16 cellular contexts compared by ENCODE assay signal in the genomic region with DNA sequence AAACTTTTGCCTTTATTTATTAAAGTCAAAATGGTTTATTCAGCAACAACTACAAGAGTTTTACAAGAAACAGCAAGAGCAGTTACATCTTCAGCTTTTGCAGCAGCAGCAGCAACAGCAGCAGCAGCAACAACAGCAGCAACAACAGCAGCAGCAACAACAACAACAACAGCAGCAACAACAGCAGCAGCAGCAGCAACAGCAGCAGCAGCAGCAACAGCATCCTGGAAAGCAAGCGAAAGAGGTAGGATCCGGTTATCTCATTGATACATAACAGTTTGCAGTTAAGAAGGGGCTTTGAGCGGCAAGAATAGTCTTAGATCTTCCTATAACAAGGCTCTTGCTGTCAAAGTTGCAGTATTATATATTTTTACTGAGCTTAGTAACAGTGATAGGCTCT.
DNase-seq lines count a peak whose midpoint lies in the region; ATAC-seq and TF ChIP-seq lines count a peak whose summit lies in the region.
"Had no signal": no experiment of that assay in that cellular context is flagged by ENCODE, and none has a peak within 500 bp of the region (broad histone marks: within the 10 kb centered on the region; RNA-seq: fewer than 3 reads in every experiment).

No MANE protein-coding gene starts in this region.

- TF ChIP-seq EP300 in neural cell (conservative IDR thresholded peaks at IDR 0.05; ENCODE audit: poor library complexity, severe bottlenecking) (no peak), gastroesophageal sphincter (IDR thresholded peaks at IDR 0.05) (no peak)

- H3K36me3 ChIP-seq in HUES48 (ENCODE audit: control insufficient read depth, insufficient read depth, low read length) (no peaks in the 10 kb centered on the region), neural cell (ENCODE audit: insufficient read depth, low read length) (no peaks in the 10 kb centered on the region), gastroesophageal sphincter (peaks cover 0 to 28% of the 10 kb centered on the region in 2 donors)

- H3K9me3 Mint-ChIP-seq in brain, result no peaks in the 10 kb centered on the region
- no peaks in the 10 kb centered on the region for H3K9me3 Mint-ChIP-seq in activated naive CD8-positive, alpha-beta T cell treated with anti-CD3 and anti-CD28 coated beads, Interleukin-2, amount 50 U/mL, for 24 hours

- H3K4me1 ChIP-seq in HUES48 (ENCODE audit: control insufficient read depth, insufficient read depth, low read length) (peaks cover 42% of the 10 kb centered on the region), gastroesophageal sphincter (no peaks in the 10 kb centered on the region)
- H3K4me1 ChIP-seq: A549 had no signal

- ATAC-seq in activated naive CD8-positive, alpha-beta T cell treated with anti-CD3 and anti-CD28 coated beads, Interleukin-2, amount 50 U/mL, for 24 hours, result no peak
- ATAC-seq in GM19455 (IDR thresholded peaks at IDR 0.05; ENCODE audit: unreplicated experiment) (no peak), gastroesophageal sphincter (no peak)
- ATAC-seq: A549 had no signal

- no peak overlapping the region for H2AFZ ChIP-seq in neural cell (ENCODE audit: low read depth, low read length)

- no peaks in the 10 kb centered on the region for H3K79me2 ChIP-seq in neural cell (replicated peaks; ENCODE audit: insufficient read depth, low read length)

- TF ChIP-seq CTCF in brain (conservative IDR thresholded peaks at IDR 0.05) (no peak), neural cell (IDR thresholded peaks at IDR 0.05; ENCODE audit: poor library complexity, severe bottlenecking) (no peak), gastroesophageal sphincter (IDR thresholded peaks at IDR 0.05) (no peak)

- H3K9me3 ChIP-seq in HUES48 (ENCODE audit: control insufficient read depth, insufficient read depth, low read length), result no peaks in the 10 kb centered on the region
- no peaks in the 10 kb centered on the region for H3K9me3 ChIP-seq in neural cell (ENCODE audit: low read length)
- no peaks in the 10 kb centered on the region for H3K9me3 ChIP-seq in gastroesophageal sphincter
- H3K9me3 ChIP-seq: A549 had no signal

- WGBS in gastroesophageal sphincter (ENCODE audit: low coverage in 1 of 2), 2 donors, result 93 to 100% methylated on average over 2 to 3 of the region's 3 CpGs

- H3K27me3 ChIP-seq in HUES48 (ENCODE audit: control insufficient read depth, insufficient read depth, low read length), result no peaks in the 10 kb centered on the region
- H3K27me3 ChIP-seq in neural cell (ENCODE audit: insufficient read depth, low read depth, low read length), result no peaks in the 10 kb centered on the region
- no peaks in the 10 kb centered on the region for H3K27me3 ChIP-seq in gastroesophageal sphincter

- TF ChIP-seq POLR2A in gastroesophageal sphincter (IDR thresholded peaks at IDR 0.05), result no peak

- no peaks in the 10 kb centered on the region for H4K20me1 ChIP-seq in neural cell (ENCODE audit: insufficient read depth)

- H3K4me3 ChIP-seq in HUES48 (ENCODE audit: low read depth, low read length) (0 out of 2 replicates have a peak overlapping the region, but pooled peaks have one; percentile 2), neural cell (ENCODE audit: low read length) (no peak overlapping the region), gastroesophageal sphincter (no peak overlapping the region)
- H3K4me3 ChIP-seq: A549 had no signal

- DNase-seq in ELF-1 (ENCODE audit: low read depth, low spot score), result peak; percentile 15
- DNase-seq in activated naive CD8-positive, alpha-beta T cell treated with anti-CD3 and anti-CD28 coated beads, Interleukin-2, amount 50 U/mL, for 24 hours, result no peak
- no peak for DNase-seq in stimulated activated CD8-positive, alpha-beta memory T cell treated with anti-CD3 and anti-CD28 coated beads, Interleukin-4, amount 100 ng/mL, for 48 hours
- DNase-seq: DND-41; KBM-7; MV-4-11; NCI-H524; NK-92 treated with Interleukin-12 subunit alpha and Interleukin-12 subunit beta, amount 100 ng/mL, for 24 hours had no signal

- H3K27ac ChIP-seq in HUES48 (ENCODE audit: low read depth, low read length), result peak overlapping the region; percentile 70
- peak overlapping the region; percentile 13 for H3K27ac ChIP-seq in neural cell (ENCODE audit: low read length)
- no peak overlapping the region for H3K27ac ChIP-seq in gastroesophageal sphincter
- H3K27ac ChIP-seq: A549, HL-60, RWPE1 had no signal

- peak overlapping the region in 4 of 5 experiments; percentile 21 to 90 (median 66) for H3K27ac Mint-ChIP-seq in brain
- no peak overlapping the region for H3K27ac Mint-ChIP-seq in activated naive CD8-positive, alpha-beta T cell treated with anti-CD3 and anti-CD28 coated beads, Interleukin-2, amount 50 U/mL, for 24 hours

- peaks cover 54% of the 10 kb centered on the region for H3K4me1 Mint-ChIP-seq in brain
- no peaks in the 10 kb centered on the region for H3K4me1 Mint-ChIP-seq in activated naive CD8-positive, alpha-beta T cell treated with anti-CD3 and anti-CD28 coated beads, Interleukin-2, amount 50 U/mL, for 24 hours

- H3K4me3 Mint-ChIP-seq in brain, result peak overlapping the region; percentile 23 to 67 (median 60)
- no peak overlapping the region for H3K4me3 Mint-ChIP-seq in activated naive CD8-positive, alpha-beta T cell treated with anti-CD3 and anti-CD28 coated beads, Interleukin-2, amount 50 U/mL, for 24 hours

- no peak for TF ChIP-seq RAD21 in neural cell (conservative IDR thresholded peaks at IDR 0.05)

- H3K4me2 ChIP-seq in neural cell (ENCODE audit: low read length), result no peak overlapping the region
- H3K4me2 ChIP-seq: A549 had no signal

- peaks cover 4% of the 10 kb centered on the region for H3K27me3 Mint-ChIP-seq in brain
- peaks cover 4% of the 10 kb centered on the region for H3K27me3 Mint-ChIP-seq in activated naive CD8-positive, alpha-beta T cell treated with anti-CD3 and anti-CD28 coated beads, Interleukin-2, amount 50 U/mL, for 24 hours

- H3K9ac ChIP-seq in HUES48 (ENCODE audit: low read depth, low read length), result no peak overlapping the region
- H3K9ac ChIP-seq in neural cell (ENCODE audit: low read length), result no peak overlapping the region

- no peaks in the 10 kb centered on the region for H3K9me2 ChIP-seq in neural cell (ENCODE audit: insufficient read depth, low read length)

- H3K36me3 Mint-ChIP-seq in brain, result no peaks in the 10 kb centered on the region
- no peaks in the 10 kb centered on the region for H3K36me3 Mint-ChIP-seq in activated naive CD8-positive, alpha-beta T cell treated with anti-CD3 and anti-CD28 coated beads, Interleukin-2, amount 50 U/mL, for 24 hours (ENCODE audit: low read depth)

- H3F3A ChIP-seq in neural cell (ENCODE audit: insufficient read depth, low read length, poor library complexity, severe bottlenecking), result peaks cover 5% of the 10 kb centered on the region

TF ChIP-seq in neural cell, 6 proteins besides CTCF, POLR2A, EP300 and RAD21:
- TF ChIP-seq SMC3 (conservative IDR thresholded peaks at IDR 0.05; ENCODE audit: poor library complexity) (no peak), TAF1 (IDR thresholded peaks at IDR 0.05; ENCODE audit: low read depth) (no peak), EZH2 (IDR thresholded peaks at IDR 0.05; ENCODE audit: borderline replicate concordance, insufficient read depth, low read length, poor library complexity, severe bottlenecking) (no peak), MXI1 (conservative IDR thresholded peaks at IDR 0.05; ENCODE audit: poor library complexity, severe bottlenecking) (no peak), POLR2AphosphoS5 (IDR thresholded peaks at IDR 0.05) (no peak)
- TF ChIP-seq, protein P1, sequence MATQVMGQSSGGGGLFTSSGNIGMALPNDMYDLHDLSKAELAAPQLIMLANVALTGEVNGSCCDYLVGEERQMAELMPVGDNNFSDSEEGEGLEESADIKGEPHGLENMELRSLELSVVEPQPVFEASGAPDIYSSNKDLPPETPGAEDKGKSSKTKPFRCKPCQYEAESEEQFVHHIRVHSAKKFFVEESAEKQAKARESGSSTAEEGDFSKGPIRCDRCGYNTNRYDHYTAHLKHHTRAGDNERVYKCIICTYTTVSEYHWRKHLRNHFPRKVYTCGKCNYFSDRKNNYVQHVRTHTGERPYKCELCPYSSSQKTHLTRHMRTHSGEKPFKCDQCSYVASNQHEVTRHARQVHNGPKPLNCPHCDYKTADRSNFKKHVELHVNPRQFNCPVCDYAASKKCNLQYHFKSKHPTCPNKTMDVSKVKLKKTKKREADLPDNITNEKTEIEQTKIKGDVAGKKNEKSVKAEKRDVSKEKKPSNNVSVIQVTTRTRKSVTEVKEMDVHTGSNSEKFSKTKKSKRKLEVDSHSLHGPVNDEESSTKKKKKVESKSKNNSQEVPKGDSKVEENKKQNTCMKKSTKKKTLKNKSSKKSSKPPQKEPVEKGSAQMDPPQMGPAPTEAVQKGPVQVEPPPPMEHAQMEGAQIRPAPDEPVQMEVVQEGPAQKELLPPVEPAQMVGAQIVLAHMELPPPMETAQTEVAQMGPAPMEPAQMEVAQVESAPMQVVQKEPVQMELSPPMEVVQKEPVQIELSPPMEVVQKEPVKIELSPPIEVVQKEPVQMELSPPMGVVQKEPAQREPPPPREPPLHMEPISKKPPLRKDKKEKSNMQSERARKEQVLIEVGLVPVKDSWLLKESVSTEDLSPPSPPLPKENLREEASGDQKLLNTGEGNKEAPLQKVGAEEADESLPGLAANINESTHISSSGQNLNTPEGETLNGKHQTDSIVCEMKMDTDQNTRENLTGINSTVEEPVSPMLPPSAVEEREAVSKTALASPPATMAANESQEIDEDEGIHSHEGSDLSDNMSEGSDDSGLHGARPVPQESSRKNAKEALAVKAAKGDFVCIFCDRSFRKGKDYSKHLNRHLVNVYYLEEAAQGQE (IDR thresholded peaks at IDR 0.05; ENCODE audit: borderline replicate concordance), result no peak

Comparison
In these comparisons a context has a peak if more than half of its experiments do, and no peak if none do; other contexts are left out.
1. H3K27ac ChIP-seq: peak in HUES48 (single experiment) and neural cell (single experiment); none in gastroesophageal sphincter (0 of 4).